Comparison of ENCODE assay signal across 10 cellular contexts in the genomic region with DNA sequence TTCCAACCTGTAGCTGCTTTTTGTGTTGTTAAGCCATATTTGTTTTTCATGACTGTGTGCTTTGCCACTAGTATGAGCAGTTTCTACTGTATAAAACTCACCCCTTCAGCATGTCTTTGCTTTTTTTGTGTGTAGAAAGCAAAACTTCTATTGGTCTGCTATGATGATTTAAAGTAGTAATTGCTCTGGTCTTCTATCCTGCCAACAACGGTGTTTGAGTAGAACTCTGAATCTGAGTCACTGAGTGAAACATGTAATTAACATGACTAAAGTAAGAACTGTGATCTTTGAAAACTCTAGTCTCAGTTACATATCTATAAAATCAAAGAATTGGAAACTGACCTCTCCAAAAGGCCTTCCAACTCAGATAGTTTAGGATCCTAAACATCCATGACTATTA.
DNase-seq lines count a peak whose midpoint lies in the region; ATAC-seq, FAIRE-seq and TF ChIP-seq lines count a peak whose summit lies in the region.
"Had no signal": no experiment of that assay in that cellular context is flagged by ENCODE, and none has a peak within 500 bp of the region (broad histone marks: within the 10 kb centered on the region; RNA-seq: fewer than 3 reads in every experiment).

No MANE protein-coding gene starts in this region.

- ATAC-seq in GM18873 (IDR thresholded peaks at IDR 0.05; ENCODE audit: low FRiP score, unreplicated experiment) (peak; percentile 66), HG03135 (IDR thresholded peaks at IDR 0.05; ENCODE audit: unreplicated experiment) (peak; percentile 58), left colon (no peak), GM21576 (IDR thresholded peaks at IDR 0.05; ENCODE audit: unreplicated experiment) (no peak), natural killer cell (no peak)
- no peak for ATAC-seq in central memory CD8-positive, alpha-beta T cell (replicated peaks; ENCODE audit: extremely low read depth, poor library complexity, severe bottlenecking)
- ATAC-seq: CD8-positive, alpha-beta T cell had no signal

- TF ChIP-seq POLR2A in H54 (IDR thresholded peaks at IDR 0.05; ENCODE audit: low read depth, low read length): no peak

- H3K4me3 Mint-ChIP-seq in central memory CD8-positive, alpha-beta T cell: no peak overlapping the region
- no peak overlapping the region for H3K4me3 Mint-ChIP-seq in natural killer cell
- H3K4me3 Mint-ChIP-seq: CD8-positive, alpha-beta T cell had no signal

- no peaks in the 10 kb centered on the region for H3K27me3 Mint-ChIP-seq in central memory CD8-positive, alpha-beta T cell
- H3K27me3 Mint-ChIP-seq in natural killer cell (ENCODE audit: low read depth in 2 of 2): peaks cover 0 to 7% of the 10 kb centered on the region in 2 donors

- H3K27ac Mint-ChIP-seq in central memory CD8-positive, alpha-beta T cell (ENCODE audit: low read depth): peak overlapping the region; percentile 25
- no peak overlapping the region for H3K27ac Mint-ChIP-seq in natural killer cell

- intact Hi-C loops in left colon (cut with DNase I, micrococcal nuclease) (no loop called here), natural killer cell (cut with micrococcal nuclease) (no loop called here)

- H3K27ac ChIP-seq in 22Rv1: peak overlapping the region; percentile 94
- H3K27ac ChIP-seq: ovary had no signal

- peaks cover 2% of the 10 kb centered on the region for H3K36me3 Mint-ChIP-seq in central memory CD8-positive, alpha-beta T cell (ENCODE audit: insufficient read depth)
- no peaks in the 10 kb centered on the region for H3K36me3 Mint-ChIP-seq in natural killer cell
- H3K36me3 Mint-ChIP-seq: CD8-positive, alpha-beta T cell had no signal

- H3K4me1 Mint-ChIP-seq in central memory CD8-positive, alpha-beta T cell: peaks cover 21% of the 10 kb centered on the region
- no peaks in the 10 kb centered on the region for H3K4me1 Mint-ChIP-seq in natural killer cell

- no peak for DNase-seq in central memory CD8-positive, alpha-beta T cell (ENCODE audit: low spot score in 2 of 2)
- DNase-seq in H54 (ENCODE audit: insufficient read length, low spot score): no peak
- no peak for DNase-seq in left colon
- DNase-seq in natural killer cell: no peak
- DNase-seq: CD8-positive, alpha-beta T cell; ovary had no signal

- FAIRE-seq in H54 (lab: Jason Lieb, UNC): no peak

- H3K9me3 Mint-ChIP-seq in central memory CD8-positive, alpha-beta T cell: no peaks in the 10 kb centered on the region
- no peaks in the 10 kb centered on the region for H3K9me3 Mint-ChIP-seq in natural killer cell
- H3K9me3 Mint-ChIP-seq: CD8-positive, alpha-beta T cell had no signal

- TF ChIP-seq CTCF in 22Rv1 (IDR thresholded peaks at IDR 0.05) (no peak), natural killer cell (IDR thresholded peaks at IDR 0.05) (no peak)

Comparison
In these comparisons a context has a peak if more than half of its experiments do, and no peak if none do; other contexts are left out.
1. ATAC-seq: peak in GM18873 (single experiment) and HG03135 (single experiment); none in central memory CD8-positive, alpha-beta T cell (single experiment), left colon (single experiment), GM21576 (single experiment) and natural killer cell (0 of 3).